In the genomic region with DNA sequence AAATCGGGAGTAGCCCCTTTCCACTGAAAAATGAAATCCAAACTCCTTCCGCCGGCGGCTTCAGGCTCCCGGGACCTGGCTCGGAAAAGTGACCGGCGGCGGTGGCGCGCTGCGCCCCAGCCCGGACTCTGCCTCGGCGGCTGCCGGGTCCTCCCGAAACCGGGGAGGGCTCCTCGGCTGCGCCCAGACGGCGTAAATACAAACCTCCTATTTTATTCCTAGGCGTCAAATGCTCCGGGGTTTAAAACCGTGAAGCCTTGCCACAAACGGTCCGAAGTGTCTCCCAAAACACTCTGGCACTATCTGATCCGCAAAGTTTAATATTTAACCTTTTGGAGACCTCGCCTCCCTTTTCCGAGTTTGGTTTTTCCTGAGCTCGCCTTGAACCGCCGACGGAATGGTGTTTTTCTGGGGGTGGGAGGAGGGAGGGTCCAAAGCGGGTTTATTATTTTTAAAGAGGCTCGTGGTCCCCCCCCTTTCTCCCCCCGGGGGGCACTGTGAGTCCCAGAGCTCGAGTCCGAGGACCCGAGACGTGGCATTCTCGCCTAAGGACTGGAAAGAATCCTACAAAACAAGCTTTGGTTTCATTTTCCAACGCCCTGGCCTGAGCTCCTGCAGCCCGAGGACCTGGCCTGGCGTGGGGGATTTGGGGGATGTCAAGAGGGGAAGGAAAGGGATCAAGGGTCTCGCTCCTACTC, we compare ENCODE assay signal across 1 cellular context.
TF ChIP-seq lines count a peak whose summit lies in the region.

No MANE protein-coding gene starts in this region.

TF ChIP-seq in WTC11, 78 proteins besides CTCF, POLR2A, EP300 and RAD21 (continued from another document):
- TF ChIP-seq, protein P1, sequence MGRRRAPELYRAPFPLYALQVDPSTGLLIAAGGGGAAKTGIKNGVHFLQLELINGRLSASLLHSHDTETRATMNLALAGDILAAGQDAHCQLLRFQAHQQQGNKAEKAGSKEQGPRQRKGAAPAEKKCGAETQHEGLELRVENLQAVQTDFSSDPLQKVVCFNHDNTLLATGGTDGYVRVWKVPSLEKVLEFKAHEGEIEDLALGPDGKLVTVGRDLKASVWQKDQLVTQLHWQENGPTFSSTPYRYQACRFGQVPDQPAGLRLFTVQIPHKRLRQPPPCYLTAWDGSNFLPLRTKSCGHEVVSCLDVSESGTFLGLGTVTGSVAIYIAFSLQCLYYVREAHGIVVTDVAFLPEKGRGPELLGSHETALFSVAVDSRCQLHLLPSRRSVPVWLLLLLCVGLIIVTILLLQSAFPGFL (CRISPR knock-in tag; IDR thresholded peaks at IDR 0.05; ENCODE audit: borderline replicate concordance), result no peak
- TF ChIP-seq, protein P2, sequence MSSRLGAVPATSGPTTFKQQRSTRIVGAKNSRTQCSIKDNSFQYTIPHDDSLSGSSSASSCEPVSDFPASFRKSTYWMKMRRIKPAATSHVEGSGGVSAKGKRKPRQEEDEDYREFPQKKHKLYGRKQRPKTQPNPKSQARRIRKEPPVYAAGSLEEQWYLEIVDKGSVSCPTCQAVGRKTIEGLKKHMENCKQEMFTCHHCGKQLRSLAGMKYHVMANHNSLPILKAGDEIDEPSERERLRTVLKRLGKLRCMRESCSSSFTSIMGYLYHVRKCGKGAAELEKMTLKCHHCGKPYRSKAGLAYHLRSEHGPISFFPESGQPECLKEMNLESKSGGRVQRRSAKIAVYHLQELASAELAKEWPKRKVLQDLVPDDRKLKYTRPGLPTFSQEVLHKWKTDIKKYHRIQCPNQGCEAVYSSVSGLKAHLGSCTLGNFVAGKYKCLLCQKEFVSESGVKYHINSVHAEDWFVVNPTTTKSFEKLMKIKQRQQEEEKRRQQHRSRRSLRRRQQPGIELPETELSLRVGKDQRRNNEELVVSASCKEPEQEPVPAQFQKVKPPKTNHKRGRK (CRISPR knock-in tag; IDR thresholded peaks at IDR 0.05; ENCODE audit: borderline replicate concordance), result no peak
- TF ChIP-seq RELA (CRISPR knock-in tag; IDR thresholded peaks at IDR 0.05; ENCODE audit: borderline replicate concordance) (no peak), KAT7 (CRISPR knock-in tag; IDR thresholded peaks at IDR 0.05; ENCODE audit: borderline replicate concordance) (no peak), SMAD4 (CRISPR knock-in tag; IDR thresholded peaks at IDR 0.05) (no peak), FOXK1 (CRISPR knock-in tag; IDR thresholded peaks at IDR 0.05) (no peak), ETV6 (CRISPR knock-in tag; IDR thresholded peaks at IDR 0.05) (no peak)
TF ChIP-seq in WTC11: peak in this region for 0.
